In the genomic region with DNA sequence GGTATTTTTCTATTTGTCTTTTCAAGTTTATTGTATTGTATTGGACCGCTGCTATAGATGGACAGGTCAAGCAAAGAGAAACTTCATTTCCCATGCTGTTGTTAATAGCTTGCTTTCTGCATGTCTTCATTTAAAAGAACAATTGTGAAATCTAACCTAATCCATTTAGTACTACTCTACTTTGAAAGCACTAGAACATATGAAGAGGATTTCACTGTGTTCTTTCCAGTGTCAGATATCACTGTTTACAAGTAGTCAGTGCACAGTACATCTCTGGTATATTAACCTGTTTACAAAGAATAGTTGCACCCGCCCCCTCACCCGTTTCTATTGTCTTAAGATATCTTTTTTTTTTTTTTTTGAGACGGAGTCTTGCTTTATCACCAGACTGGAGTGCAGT, we compare ENCODE assay signal across 1 cellular context.
TF ChIP-seq lines count a peak whose summit lies in the region.

No MANE protein-coding gene starts in this region.

TF ChIP-seq in WTC11, 78 proteins besides CTCF, POLR2A, EP300 and RAD21:
- TF ChIP-seq, protein P1, sequence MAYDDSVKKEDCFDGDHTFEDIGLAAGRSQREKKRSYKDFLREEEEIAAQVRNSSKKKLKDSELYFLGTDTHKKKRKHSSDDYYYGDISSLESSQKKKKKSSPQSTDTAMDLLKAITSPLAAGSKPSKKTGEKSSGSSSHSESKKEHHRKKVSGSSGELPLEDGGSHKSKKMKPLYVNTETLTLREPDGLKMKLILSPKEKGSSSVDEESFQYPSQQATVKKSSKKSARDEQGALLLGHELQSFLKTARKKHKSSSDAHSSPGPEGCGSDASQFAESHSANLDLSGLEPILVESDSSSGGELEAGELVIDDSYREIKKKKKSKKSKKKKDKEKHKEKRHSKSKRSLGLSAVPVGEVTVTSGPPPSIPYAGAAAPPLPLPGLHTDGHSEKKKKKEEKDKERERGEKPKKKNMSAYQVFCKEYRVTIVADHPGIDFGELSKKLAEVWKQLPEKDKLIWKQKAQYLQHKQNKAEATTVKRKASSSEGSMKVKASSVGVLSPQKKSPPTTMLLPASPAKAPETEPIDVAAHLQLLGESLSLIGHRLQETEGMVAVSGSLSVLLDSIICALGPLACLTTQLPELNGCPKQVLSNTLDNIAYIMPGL (CRISPR knock-in tag; IDR thresholded peaks at IDR 0.05) = no peak
- TF ChIP-seq, protein P2, sequence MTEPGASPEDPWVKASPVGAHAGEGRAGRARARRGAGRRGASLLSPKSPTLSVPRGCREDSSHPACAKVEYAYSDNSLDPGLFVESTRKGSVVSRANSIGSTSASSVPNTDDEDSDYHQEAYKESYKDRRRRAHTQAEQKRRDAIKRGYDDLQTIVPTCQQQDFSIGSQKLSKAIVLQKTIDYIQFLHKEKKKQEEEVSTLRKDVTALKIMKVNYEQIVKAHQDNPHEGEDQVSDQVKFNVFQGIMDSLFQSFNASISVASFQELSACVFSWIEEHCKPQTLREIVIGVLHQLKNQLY (CRISPR knock-in tag; IDR thresholded peaks at IDR 0.05) = no peak
- TF ChIP-seq HMGA2 (CRISPR knock-in tag; IDR thresholded peaks at IDR 0.05) (no peak), ZNF317 (CRISPR knock-in tag; IDR thresholded peaks at IDR 0.05; ENCODE audit: borderline replicate concordance, low read depth) (no peak), NR3C1 (CRISPR knock-in tag; conservative IDR thresholded peaks at IDR 0.05; ENCODE audit: low read depth) (no peak), NFE2L1 (CRISPR knock-in tag; IDR thresholded peaks at IDR 0.05) (no peak), ZNF396 (CRISPR knock-in tag; IDR thresholded peaks at IDR 0.05; ENCODE audit: borderline replicate concordance) (no peak), ZNF232 (CRISPR knock-in tag; IDR thresholded peaks at IDR 0.05) (no peak), EMX1 (CRISPR knock-in tag; IDR thresholded peaks at IDR 0.05) (no peak), ZNF416 (CRISPR knock-in tag; IDR thresholded peaks at IDR 0.05) (no peak), ATF1 (CRISPR knock-in tag; IDR thresholded peaks at IDR 0.05) (no peak)
- TF ChIP-seq, protein P3, sequence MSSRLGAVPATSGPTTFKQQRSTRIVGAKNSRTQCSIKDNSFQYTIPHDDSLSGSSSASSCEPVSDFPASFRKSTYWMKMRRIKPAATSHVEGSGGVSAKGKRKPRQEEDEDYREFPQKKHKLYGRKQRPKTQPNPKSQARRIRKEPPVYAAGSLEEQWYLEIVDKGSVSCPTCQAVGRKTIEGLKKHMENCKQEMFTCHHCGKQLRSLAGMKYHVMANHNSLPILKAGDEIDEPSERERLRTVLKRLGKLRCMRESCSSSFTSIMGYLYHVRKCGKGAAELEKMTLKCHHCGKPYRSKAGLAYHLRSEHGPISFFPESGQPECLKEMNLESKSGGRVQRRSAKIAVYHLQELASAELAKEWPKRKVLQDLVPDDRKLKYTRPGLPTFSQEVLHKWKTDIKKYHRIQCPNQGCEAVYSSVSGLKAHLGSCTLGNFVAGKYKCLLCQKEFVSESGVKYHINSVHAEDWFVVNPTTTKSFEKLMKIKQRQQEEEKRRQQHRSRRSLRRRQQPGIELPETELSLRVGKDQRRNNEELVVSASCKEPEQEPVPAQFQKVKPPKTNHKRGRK (CRISPR knock-in tag; IDR thresholded peaks at IDR 0.05; ENCODE audit: borderline replicate concordance) = no peak
- TF ChIP-seq, protein P4, sequence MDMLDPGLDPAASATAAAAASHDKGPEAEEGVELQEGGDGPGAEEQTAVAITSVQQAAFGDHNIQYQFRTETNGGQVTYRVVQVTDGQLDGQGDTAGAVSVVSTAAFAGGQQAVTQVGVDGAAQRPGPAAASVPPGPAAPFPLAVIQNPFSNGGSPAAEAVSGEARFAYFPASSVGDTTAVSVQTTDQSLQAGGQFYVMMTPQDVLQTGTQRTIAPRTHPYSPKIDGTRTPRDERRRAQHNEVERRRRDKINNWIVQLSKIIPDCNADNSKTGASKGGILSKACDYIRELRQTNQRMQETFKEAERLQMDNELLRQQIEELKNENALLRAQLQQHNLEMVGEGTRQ (CRISPR knock-in tag; IDR thresholded peaks at IDR 0.05) = no peak
- TF ChIP-seq, protein P5, sequence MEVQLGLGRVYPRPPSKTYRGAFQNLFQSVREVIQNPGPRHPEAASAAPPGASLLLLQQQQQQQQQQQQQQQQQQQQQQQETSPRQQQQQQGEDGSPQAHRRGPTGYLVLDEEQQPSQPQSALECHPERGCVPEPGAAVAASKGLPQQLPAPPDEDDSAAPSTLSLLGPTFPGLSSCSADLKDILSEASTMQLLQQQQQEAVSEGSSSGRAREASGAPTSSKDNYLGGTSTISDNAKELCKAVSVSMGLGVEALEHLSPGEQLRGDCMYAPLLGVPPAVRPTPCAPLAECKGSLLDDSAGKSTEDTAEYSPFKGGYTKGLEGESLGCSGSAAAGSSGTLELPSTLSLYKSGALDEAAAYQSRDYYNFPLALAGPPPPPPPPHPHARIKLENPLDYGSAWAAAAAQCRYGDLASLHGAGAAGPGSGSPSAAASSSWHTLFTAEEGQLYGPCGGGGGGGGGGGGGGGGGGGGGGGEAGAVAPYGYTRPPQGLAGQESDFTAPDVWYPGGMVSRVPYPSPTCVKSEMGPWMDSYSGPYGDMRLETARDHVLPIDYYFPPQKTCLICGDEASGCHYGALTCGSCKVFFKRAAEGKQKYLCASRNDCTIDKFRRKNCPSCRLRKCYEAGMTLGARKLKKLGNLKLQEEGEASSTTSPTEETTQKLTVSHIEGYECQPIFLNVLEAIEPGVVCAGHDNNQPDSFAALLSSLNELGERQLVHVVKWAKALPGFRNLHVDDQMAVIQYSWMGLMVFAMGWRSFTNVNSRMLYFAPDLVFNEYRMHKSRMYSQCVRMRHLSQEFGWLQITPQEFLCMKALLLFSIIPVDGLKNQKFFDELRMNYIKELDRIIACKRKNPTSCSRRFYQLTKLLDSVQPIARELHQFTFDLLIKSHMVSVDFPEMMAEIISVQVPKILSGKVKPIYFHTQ (CRISPR knock-in tag; IDR thresholded peaks at IDR 0.05) = no peak
- TF ChIP-seq, protein P6, sequence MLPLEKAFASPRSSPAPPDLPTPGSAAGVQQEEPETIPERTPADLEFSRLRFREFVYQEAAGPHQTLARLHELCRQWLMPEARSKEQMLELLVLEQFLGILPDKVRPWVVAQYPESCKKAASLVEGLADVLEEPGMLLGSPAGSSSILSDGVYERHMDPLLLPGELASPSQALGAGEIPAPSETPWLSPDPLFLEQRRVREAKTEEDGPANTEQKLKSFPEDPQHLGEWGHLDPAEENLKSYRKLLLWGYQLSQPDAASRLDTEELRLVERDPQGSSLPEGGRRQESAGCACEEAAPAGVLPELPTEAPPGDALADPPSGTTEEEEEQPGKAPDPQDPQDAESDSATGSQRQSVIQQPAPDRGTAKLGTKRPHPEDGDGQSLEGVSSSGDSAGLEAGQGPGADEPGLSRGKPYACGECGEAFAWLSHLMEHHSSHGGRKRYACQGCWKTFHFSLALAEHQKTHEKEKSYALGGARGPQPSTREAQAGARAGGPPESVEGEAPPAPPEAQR (CRISPR knock-in tag; IDR thresholded peaks at IDR 0.05) = no peak
- TF ChIP-seq, protein P7, sequence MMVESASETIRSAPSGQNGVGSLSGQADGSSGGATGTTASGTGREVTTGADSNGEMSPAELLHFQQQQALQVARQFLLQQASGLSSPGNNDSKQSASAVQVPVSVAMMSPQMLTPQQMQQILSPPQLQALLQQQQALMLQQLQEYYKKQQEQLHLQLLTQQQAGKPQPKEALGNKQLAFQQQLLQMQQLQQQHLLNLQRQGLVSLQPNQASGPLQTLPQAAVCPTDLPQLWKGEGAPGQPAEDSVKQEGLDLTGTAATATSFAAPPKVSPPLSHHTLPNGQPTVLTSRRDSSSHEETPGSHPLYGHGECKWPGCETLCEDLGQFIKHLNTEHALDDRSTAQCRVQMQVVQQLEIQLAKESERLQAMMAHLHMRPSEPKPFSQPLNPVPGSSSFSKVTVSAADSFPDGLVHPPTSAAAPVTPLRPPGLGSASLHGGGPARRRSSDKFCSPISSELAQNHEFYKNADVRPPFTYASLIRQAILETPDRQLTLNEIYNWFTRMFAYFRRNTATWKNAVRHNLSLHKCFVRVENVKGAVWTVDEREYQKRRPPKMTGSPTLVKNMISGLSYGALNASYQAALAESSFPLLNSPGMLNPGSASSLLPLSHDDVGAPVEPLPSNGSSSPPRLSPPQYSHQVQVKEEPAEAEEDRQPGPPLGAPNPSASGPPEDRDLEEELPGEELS (CRISPR knock-in tag; IDR thresholded peaks at IDR 0.05) = no peak
